In genomic region chr1:101918277-101918676, GRCh38 we compare ENCODE assay signal across 24 cellular contexts.
"Had no signal": no experiment of that assay in that cellular context is flagged by ENCODE, and none has a peak within 500 bp of the region (broad histone marks: within the 10 kb centered on the region; RNA-seq: fewer than 3 reads in every experiment).

No MANE protein-coding gene starts in this region.

- H2AFZ ChIP-seq: neural progenitor cell had no signal

- H3K4me1 Mint-ChIP-seq: activated CD4-positive, alpha-beta T cell treated with anti-CD3 and anti-CD28 coated beads for 36 hours; natural killer cell had no signal

- H3K9me3 Mint-ChIP-seq: activated naive CD4-positive, alpha-beta T cell treated with anti-CD3 and anti-CD28 coated beads, Interleukin-2, amount 50 U/mL, for 72 hours; activated T-cell treated with anti-CD3 and anti-CD28 coated beads, Interleukin-2, amount 50 U/mL, for 72 hours; neural progenitor cell had no signal

- H3K27ac ChIP-seq: breast epithelium, epithelial cell of prostate, esophagus squamous epithelium, left lung, neural progenitor cell, spleen, suprapubic skin, tibial artery had no signal

- H3K4me3 ChIP-seq: breast epithelium, esophagus squamous epithelium, left lung, lung, neural progenitor cell, spleen, suprapubic skin, tibial artery had no signal

- H3K4me3 Mint-ChIP-seq: activated CD4-positive, alpha-beta T cell treated with anti-CD3 and anti-CD28 coated beads for 36 hours; activated CD8-positive, alpha-beta T cell treated with anti-CD3 and anti-CD28 coated beads, Interleukin-2, amount 10 ng/mL, durations not matched to agents 7 days and 5 days; activated T-cell treated with anti-CD3 and anti-CD28 coated beads, Interleukin-2, amount 50 U/mL, for 72 hours; natural killer cell; neural progenitor cell had no signal

- H3K27me3 ChIP-seq: breast epithelium, esophagus squamous epithelium, left lung, neural progenitor cell, spleen, suprapubic skin, tibial artery had no signal

- H3K36me3 ChIP-seq: breast epithelium, esophagus squamous epithelium, left lung, neural progenitor cell, spleen, suprapubic skin, tibial artery had no signal

- DNase-seq: activated CD4-positive, alpha-beta T cell treated with anti-CD3 and anti-CD28 coated beads for 36 hours; activated CD4-positive, CD25-positive, alpha-beta regulatory T cell; activated CD8-positive, alpha-beta T cell treated with anti-CD3 and anti-CD28 coated beads, Interleukin-2, amount 10 ng/mL, durations not matched to agents 7 days and 5 days; activated naive CD4-positive, alpha-beta T cell; activated T-cell treated with anti-CD3 and anti-CD28 coated beads for 4 hours; activated T-cell treated with anti-CD3 and anti-CD28 coated beads, Interleukin-2, amount 50 U/mL, for 72 hours; central memory CD4-positive, alpha-beta T cell; dermis blood vessel endothelial cell; effector CD4-positive, alpha-beta T cell; esophagus squamous epithelium; left lung; mesendoderm; natural killer cell; occipital lobe; right cardiac atrium; spleen; stimulated activated naive CD4-positive, alpha-beta T cell; tibial artery had no signal

- H3K4me1 ChIP-seq: breast epithelium, esophagus squamous epithelium, left lung, spleen, suprapubic skin, tibial artery had no signal

- H3K4me2 ChIP-seq: neural progenitor cell had no signal

- H3K9me3 ChIP-seq: breast epithelium, esophagus squamous epithelium, left lung, spleen, suprapubic skin, tibial artery had no signal

- H3K27ac Mint-ChIP-seq: activated CD4-positive, alpha-beta T cell treated with anti-CD3 and anti-CD28 coated beads for 36 hours; activated CD8-positive, alpha-beta T cell treated with anti-CD3 and anti-CD28 coated beads, Interleukin-2, amount 10 ng/mL, durations not matched to agents 7 days and 5 days; activated naive CD4-positive, alpha-beta T cell treated with anti-CD3 and anti-CD28 coated beads, Interleukin-2, amount 50 U/mL, for 72 hours; activated T-cell treated with anti-CD3 and anti-CD28 coated beads, Interleukin-2, amount 50 U/mL, for 72 hours; natural killer cell; neural progenitor cell had no signal

- H3K36me3 Mint-ChIP-seq: activated naive CD4-positive, alpha-beta T cell treated with anti-CD3 and anti-CD28 coated beads, Interleukin-2, amount 50 U/mL, for 72 hours; natural killer cell; neural progenitor cell had no signal

- H3K9ac ChIP-seq: neural progenitor cell had no signal

- H3K27me3 Mint-ChIP-seq: activated CD4-positive, alpha-beta T cell treated with anti-CD3 and anti-CD28 coated beads for 36 hours had no signal
